In the genomic region with DNA sequence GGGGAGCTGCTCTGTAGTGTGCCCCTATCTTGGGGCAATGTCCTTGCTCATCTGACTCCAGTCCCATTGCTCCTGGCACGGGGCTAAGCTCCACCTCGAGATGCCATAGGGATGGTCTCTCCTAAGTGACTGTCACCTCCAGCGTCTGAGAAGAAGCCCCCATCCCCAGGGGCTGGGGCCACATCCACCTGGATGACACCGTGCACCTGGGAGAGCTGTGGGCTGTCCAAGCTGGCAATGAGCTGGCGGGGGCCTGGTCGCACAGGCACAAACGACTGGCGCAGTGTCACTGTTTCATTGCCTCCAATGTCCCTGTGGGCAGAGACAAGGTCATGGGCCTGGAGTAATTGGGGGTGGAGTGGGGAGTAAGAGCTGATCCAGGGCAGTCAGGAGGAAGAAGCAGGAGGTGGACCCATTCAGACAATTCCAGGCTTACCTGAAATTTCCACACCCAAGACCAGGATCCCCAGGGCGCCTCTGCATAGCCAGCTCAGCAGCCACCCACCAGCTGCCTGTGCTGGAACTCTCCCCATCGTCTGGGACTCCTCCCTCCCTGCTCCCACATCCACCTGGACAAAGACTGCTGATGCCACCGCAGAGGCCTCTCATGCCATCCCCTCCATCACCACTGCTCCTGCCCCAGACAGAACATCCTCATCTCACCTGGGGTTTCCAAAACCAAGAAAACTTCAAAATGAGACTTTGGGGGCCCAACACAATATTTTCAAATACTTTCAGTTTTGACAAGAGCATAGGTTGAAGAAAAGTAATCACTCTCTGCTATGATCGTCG, we compare ENCODE assay signal across 30 cellular contexts. TPM values are rescaled to one million over a fixed set of nuclear protein-coding genes. Genes with fewer than 3 reads are reported as not detected.
DNase-seq lines count a peak whose midpoint lies in the region; ATAC-seq, FAIRE-seq and TF ChIP-seq lines count a peak whose summit lies in the region.
"Had no signal": no experiment of that assay in that cellular context is flagged by ENCODE, and none has a peak within 500 bp of the region (broad histone marks: within the 10 kb centered on the region; RNA-seq: fewer than 3 reads in every experiment).

No MANE protein-coding gene starts in this region.

- ATAC-seq in activated CD4-positive, alpha-beta T cell treated with anti-CD3 and anti-CD28 coated beads for 36 hours, result no peak
- ATAC-seq in GM12878 (no peak), GM18907 (IDR thresholded peaks at IDR 0.05; ENCODE audit: unreplicated experiment) (no peak)
- ATAC-seq in stimulated activated memory B cell treated with anti-CD40 and anti-IgM and Interleukin-4, amounts not matched to agents 10 μg/mL and 1 μg/mL and 100 μg/mL, for 72 hours, result no peak
- ATAC-seq: CD8-positive, alpha-beta T cell; pancreas had no signal

- no peak for FAIRE-seq in GM12878 (lab: Jason Lieb, UNC)
- FAIRE-seq: A204.1, GM12892, pancreas, RCC 7860 had no signal

- no TSS peak for BruUV-seq in GM12878 (replicated peaks; lab: Mats Ljungman, UMichigan)

- in situ Hi-C loops in GM12878 (cut with MboI), result no loop called here

- H4K20me1 ChIP-seq in GM12878 (ENCODE audit: control insufficient read depth, insufficient read depth), result no peaks in the 10 kb centered on the region

- no peak overlapping the region for H3K4me3 Mint-ChIP-seq in activated CD4-positive, alpha-beta T cell treated with anti-CD3 and anti-CD28 coated beads for 36 hours
- H3K4me3 Mint-ChIP-seq in stimulated activated memory B cell treated with anti-CD40 and anti-IgM and Interleukin-4, amounts not matched to agents 10 μg/mL and 1 μg/mL and 100 μg/mL, for 72 hours, result no peak overlapping the region
- H3K4me3 Mint-ChIP-seq: CD8-positive, alpha-beta T cell; nephron progenitor cell had no signal

- 68% methylated on average over 13 of the region's 13 CpGs for WGBS in GM12878 (ENCODE audit: insufficient coverage, insufficient replicate concordance, low lambda C conversion rate, missing lambda C conversion rate)

- H3K27me3 Mint-ChIP-seq in activated CD4-positive, alpha-beta T cell treated with anti-CD3 and anti-CD28 coated beads for 36 hours, result no peaks in the 10 kb centered on the region
- H3K27me3 Mint-ChIP-seq in stimulated activated memory B cell treated with anti-CD40 and anti-IgM and Interleukin-4, amounts not matched to agents 10 μg/mL and 1 μg/mL and 100 μg/mL, for 72 hours, result no peaks in the 10 kb centered on the region

- H3K4me1 Mint-ChIP-seq in activated CD4-positive, alpha-beta T cell treated with anti-CD3 and anti-CD28 coated beads for 36 hours, result peaks cover 35% of the 10 kb centered on the region
- H3K4me1 Mint-ChIP-seq in stimulated activated memory B cell treated with anti-CD40 and anti-IgM and Interleukin-4, amounts not matched to agents 10 μg/mL and 1 μg/mL and 100 μg/mL, for 72 hours, result peaks cover 12% of the 10 kb centered on the region

- H3K27ac Mint-ChIP-seq in activated CD4-positive, alpha-beta T cell treated with anti-CD3 and anti-CD28 coated beads for 36 hours, result peak overlapping the region; percentile 67
- peak overlapping the region; percentile 46 for H3K27ac Mint-ChIP-seq in stimulated activated memory B cell treated with anti-CD40 and anti-IgM and Interleukin-4, amounts not matched to agents 10 μg/mL and 1 μg/mL and 100 μg/mL, for 72 hours
- H3K27ac Mint-ChIP-seq: CD8-positive, alpha-beta T cell; nephron progenitor cell had no signal

- no peak for TF ChIP-seq RAD21 in GM12878 (IDR thresholded peaks at IDR 0.05; ENCODE audit: insufficient read depth, low read depth, low read length)

- no peak overlapping the region for H3K4me3 ChIP-seq in left ventricle myocardium inferior
- H3K4me3 ChIP-seq in GM12878, result peak overlapping the region; percentile 35; the same call in 1 of the 2 replicates
- H3K4me3 ChIP-seq: colonic mucosa, pancreas, right atrium auricular region had no signal

- H3K9ac ChIP-seq in GM12878 (ENCODE audit: control insufficient read depth, insufficient read depth, low read length), result no peak overlapping the region

- H3K4me1 ChIP-seq in left ventricle myocardium inferior, result no peaks in the 10 kb centered on the region
- H3K4me1 ChIP-seq in GM12878 (ENCODE audit: control insufficient read depth, insufficient read depth, low read length), result peaks cover 38% of the 10 kb centered on the region
- H3K4me1 ChIP-seq: colonic mucosa, pancreas, right atrium auricular region had no signal

- POLR2A ChIA-PET in activated CD4-positive, alpha-beta T cell treated with anti-CD3 and anti-CD28 coated beads for 36 hours (lab: Charles Lee), result interaction anchor here (0.6 kb wide), 1 partner anchor 78 kb away, joined by 4 read pairs; no protein-coding TSS in a partner anchor
- POLR2A ChIA-PET in GM12878 (lab: Charles Lee), result interaction anchor here (0.7 to 9.2 kb wide), 3 partner anchors 13 to 37 kb away, joined by 3 to 171 read pairs (median 3); partner anchors contain the start of gene RABGGTA

- CTCF ChIA-PET in activated CD4-positive, alpha-beta T cell treated with anti-CD3 and anti-CD28 coated beads for 36 hours (lab: Charles Lee), result interaction anchor here (0.9 to 4.1 kb wide), 4 partner anchors 16 to 40 kb away, joined by 3 to 20 read pairs (median 9); partner anchors contain the start of genes CHMP4A and RABGGTA
- CTCF ChIA-PET in GM12878 (lab: Yijun Ruan, JAX), result interaction anchor here (1.0 to 12.3 kb wide), 4 partner anchors 15 to 59 kb away, joined by 3 to 368 read pairs (median 148); partner anchors contain the start of genes CIDEB, DHRS1, NOP9 and RABGGTA

- TF ChIP-seq EP300 in GM12878 (IDR thresholded peaks at IDR 0.05; ENCODE audit: borderline replicate concordance in 1 of 2, control insufficient read depth in 1 of 2, low read depth in 2 of 2, low read length in 2 of 2), result no peak

- SMC1A ChIA-PET in GM12878 (lab: Charles Lee; ENCODE audit: uncharacterized antibody, unreplicated experiment), result interaction anchor here (1.0 to 11.0 kb wide), 2 partner anchors 24 to 47 kb away, joined by 3 to 141 read pairs; partner anchors contain the start of gene RABGGTA

- H3K36me3 Mint-ChIP-seq in activated CD4-positive, alpha-beta T cell treated with anti-CD3 and anti-CD28 coated beads for 36 hours (ENCODE audit: low read depth), result peaks cover 10% of the 10 kb centered on the region
- H3K36me3 Mint-ChIP-seq in stimulated activated memory B cell treated with anti-CD40 and anti-IgM and Interleukin-4, amounts not matched to agents 10 μg/mL and 1 μg/mL and 100 μg/mL, for 72 hours, result peaks cover 19% of the 10 kb centered on the region

- H3K79me2 ChIP-seq in GM12878 (ENCODE audit: control insufficient read depth, insufficient read depth, low read length), result no peaks in the 10 kb centered on the region

- H3K27me3 ChIP-seq in left ventricle myocardium inferior (ENCODE audit: low read depth), result no peaks in the 10 kb centered on the region
- H3K27me3 ChIP-seq in GM12878 (replicated peaks in 1 of 2; ENCODE audit: control insufficient read depth in 2 of 2, insufficient read depth in 2 of 2, low read length in 1 of 2), result no peaks in the 10 kb centered on the region
- H3K27me3 ChIP-seq: colonic mucosa, pancreas, right atrium auricular region had no signal

- H3K36me3 ChIP-seq in left ventricle myocardium inferior, result peaks cover 3% of the 10 kb centered on the region
- peaks cover 0 to 3% of the 10 kb centered on the region in 2 experiments; a peak in 2 of 4 replicates for H3K36me3 ChIP-seq in GM12878 (ENCODE audit: control insufficient read depth in 2 of 2, insufficient read depth in 2 of 2, low read length in 1 of 2)
- H3K36me3 ChIP-seq: colonic mucosa, pancreas, right atrium auricular region had no signal

- H3K4me2 ChIP-seq in GM12878 (ENCODE audit: control insufficient read depth, insufficient read depth), result 0 out of 2 replicates have a peak overlapping the region, but pooled peaks have one; percentile 21

- DNase-seq in activated CD4-positive, alpha-beta T cell treated with anti-CD3 and anti-CD28 coated beads for 36 hours, result no peak
- DNase-seq in activated CD4-positive, alpha-beta T cell treated with anti-CD3 and anti-CD28 coated beads, Interleukin-2, amount 50 U/mL, for 4 hours, result no peak
- peak; percentile 61 for DNase-seq in cardiac septum (ENCODE audit: low spot score)
- no peak for DNase-seq in left ventricle myocardium inferior
- DNase-seq in GM12878 (ENCODE audit: low read depth, low spot score), result no peak
- no peak for DNase-seq in DMS 273 (lab: John Stamatoyannopoulos, UW; ENCODE audit: unreplicated experiment)
- DNase-seq: activated naive CD4-positive, alpha-beta T cell treated with Interleukin-2 at 50 U/mL for 16 hours; aorta; CD8-positive, alpha-beta T cell; colonic mucosa; effector CD8-positive, alpha-beta T cell; glutamatergic neuron; GOT3; islet precursor cell; Karpas-422; NCI-H1417 treated with DMSO at 0.1 percent for 48 hours; NCI-H2081; NCI-H2227 treated with DMSO at 0.1 percent for 48 hours; NCI-H69; nephron progenitor cell; stimulated activated CD4-positive, alpha-beta T cell treated with anti-CD3 and anti-CD28 coated beads, Interleukin-4, amount 100 ng/mL, for 24 hours; stimulated activated naive CD4-positive, alpha-beta T cell had no signal

- no peak for TF ChIP-seq POLR2A in GM12878 (IDR thresholded peaks at IDR 0.05; ENCODE audit: low read depth, low read length)

- no peaks in the 10 kb centered on the region for H3K9me3 Mint-ChIP-seq in activated CD4-positive, alpha-beta T cell treated with anti-CD3 and anti-CD28 coated beads for 36 hours (ENCODE audit: low read depth)
- H3K9me3 Mint-ChIP-seq in stimulated activated memory B cell treated with anti-CD40 and anti-IgM and Interleukin-4, amounts not matched to agents 10 μg/mL and 1 μg/mL and 100 μg/mL, for 72 hours, result no peaks in the 10 kb centered on the region
- H3K9me3 Mint-ChIP-seq: CD8-positive, alpha-beta T cell; nephron progenitor cell had no signal

- TF ChIP-seq CTCF in left ventricle myocardium inferior (IDR thresholded peaks at IDR 0.05; ENCODE audit: borderline replicate concordance) (no peak), GM12878 (IDR thresholded peaks at IDR 0.05 in 2 of 3, conservative IDR thresholded peaks at IDR 0.05 in 1 of 3; ENCODE audit: control insufficient read depth in 2 of 3, extremely low read depth in 1 of 3, insufficient read depth in 1 of 3, low read depth in 3 of 3, low read length in 3 of 3) (no peak)

- H2AFZ ChIP-seq in GM12878 (ENCODE audit: control insufficient read depth, low read depth, low read length), result no peak overlapping the region; the same call in 1 of the 2 replicates

- RAD21 ChIA-PET in GM12878 (lab: Charles Lee; ENCODE audit: unreplicated experiment), result interaction anchor here (5.7 kb wide), 1 partner anchor 23 kb away, joined by 59 read pairs; the partner anchor contains the start of gene RABGGTA

- no peak overlapping the region for H3K27ac ChIP-seq in left ventricle myocardium inferior (replicated peaks)
- peak overlapping the region; percentile 13; the same call in 1 of the 2 replicates for H3K27ac ChIP-seq in GM12878 (ENCODE audit: control insufficient read depth, insufficient read depth)
- H3K27ac ChIP-seq: colonic mucosa, HL-60, pancreas, right atrium auricular region had no signal

- intact Hi-C loops in activated CD4-positive, alpha-beta T cell treated with anti-CD3 and anti-CD28 coated beads for 36 hours (cut with DNase I, micrococcal nuclease), result loop anchor here in 1 of 2 experiments (10.0 kb wide), 1 partner anchor 425 kb away; no protein-coding TSS in a partner anchor
- intact Hi-C loops in cardiac septum (cut with DNase I), result no loop called here
- intact Hi-C loops in left ventricle myocardium inferior (cut with micrococcal nuclease), result no loop called here
- intact Hi-C loops in GM12878 (cut with micrococcal nuclease; ENCODE audit: unreplicated experiment), result no loop called here

- H3K9me3 ChIP-seq in left ventricle myocardium inferior (replicated peaks) (no peaks in the 10 kb centered on the region), GM12878 (replicated peaks; ENCODE audit: control insufficient read depth, insufficient read depth, low read length) (no peaks in the 10 kb centered on the region)
- H3K9me3 ChIP-seq: colonic mucosa, pancreas, right atrium auricular region had no signal

RNA-seq across cellular contexts. Expression of gene TINF2, which starts 7.0 kb away (rescaled TPM):
- total RNA-seq in activated CD4-positive, alpha-beta T cell treated with anti-CD3 and anti-CD28 coated beads for 36 hours, result 100 to 1,000 TPM in 1 of 2 experiments, 10 to 100 TPM in 1; 87.4 to 108 TPM
- total RNA-seq in cardiac septum (42.3 TPM), left ventricle myocardium inferior (30.6 TPM), GM12878 (2014; rRNA removed) (50.9 and 52.5 TPM in 2 replicates), GM12878 (2014; rRNA removed; fragmentation: Illumina TruSeq; extraction: Trizol) (56.5 and 57.9 TPM in 2 replicates), GM12878 (2021) (66.6 and 69.5 TPM in 2 replicates)
- 41.1 and 41.5 TPM in 2 replicates for total RNA-seq in GM12878 (2013; cell fraction: nucleolus; rRNA removed)
- polyA plus RNA-seq in GM12878 (2011; ENCODE audit: low read depth), result 29.7 TPM
- polyA plus RNA-seq in GM12878 (2011; rRNA removed) (47.5 and 55.8 TPM in 2 replicates), GM12878 (2014; fragmentation: Illumina TruSeq; extraction: Trizol) (71.1 and 71.8 TPM in 2 replicates), GM12878 (2014; fragmentation: Nextera tagmentation; extraction: Ambion mirVana) (10 to 100 TPM; 27.8 to 58.8 TPM), GM12878 (2014; rRNA removed) (46.8 and 48.9 TPM in 2 replicates), GM12878 (2016; fragmentation: Nextera tagmentation; extraction: Ambion mirVana) (10 to 100 TPM; 77.2 to 77.8 TPM)
- 39.2 and 41.2 TPM in 2 replicates for polyA plus RNA-seq in GM12878 (2011; cell fraction: cytosol; rRNA removed)
- polyA plus RNA-seq in GM12878 (2011; cell fraction: nucleus; rRNA removed), result 62.9 and 84.5 TPM in 2 replicates
- 35.4 and 42.9 TPM in 2 replicates for polyA plus RNA-seq in GM12878 (2012)
- polyA minus RNA-seq in GM12878 (2011; rRNA and poly(A)+ RNA removed), result 29.3 and 32.5 TPM in 2 replicates
- 11.6 and 12.6 TPM in 2 replicates for polyA minus RNA-seq in GM12878 (2011; cell fraction: cytosol; rRNA and poly(A)+ RNA removed)
- polyA minus RNA-seq in GM12878 (2011; cell fraction: nucleus; rRNA and poly(A)+ RNA removed), result 29.9 and 52.8 TPM in 2 replicates

RNA-seq across cellular contexts. Expression of gene TGM1, which starts 13.6 kb away (rescaled TPM):
- 1 to 10 TPM; 4.8 to 7.4 TPM for total RNA-seq in activated CD4-positive, alpha-beta T cell treated with anti-CD3 and anti-CD28 coated beads for 36 hours
- total RNA-seq in cardiac septum (0.48 TPM), left ventricle myocardium inferior (0.96 TPM), GM12878 (2014; rRNA removed) (3.5 and 4.8 TPM in 2 replicates), GM12878 (2014; rRNA removed; fragmentation: Illumina TruSeq; extraction: Trizol) (1.6 and 1.7 TPM in 2 replicates), GM12878 (2021) (4.6 and 5.9 TPM in 2 replicates)
- total RNA-seq in GM12878 (2013; cell fraction: nucleolus; rRNA removed), result 9.3 and 14.5 TPM in 2 replicates
- 0.51 TPM for polyA plus RNA-seq in GM12878 (2011; ENCODE audit: low read depth)
- polyA plus RNA-seq in GM12878 (2011; rRNA removed) (1.3 and 1.9 TPM in 2 replicates), GM12878 (2014; fragmentation: Illumina TruSeq; extraction: Trizol) (0.79 and 3.9 TPM in 2 replicates), GM12878 (2014; fragmentation: Nextera tagmentation; extraction: Ambion mirVana) (under 1 TPM; 0.05 to 0.18 TPM), GM12878 (2014; rRNA removed) (4.4 and 6.0 TPM in 2 replicates), GM12878 (2016; fragmentation: Nextera tagmentation; extraction: Ambion mirVana) (1 to 10 TPM in 1 of 2 experiments, under 1 TPM in 1; 0.63 to 1.3 TPM)
- polyA plus RNA-seq in GM12878 (2011; cell fraction: cytosol; rRNA removed), result 2.4 and 2.9 TPM in 2 replicates
- polyA plus RNA-seq in GM12878 (2011; cell fraction: nucleus; rRNA removed), result 32.9 and 37.2 TPM in 2 replicates
- 1.3 and 2.1 TPM in 2 replicates for polyA plus RNA-seq in GM12878 (2012)
- 1.0 and 6.7 TPM in 2 replicates for polyA minus RNA-seq in GM12878 (2011; rRNA and poly(A)+ RNA removed)
- 4.1 TPM in 1 of 2 replicates, not detected in the other for polyA minus RNA-seq in GM12878 (2011; cell fraction: cytosol; rRNA and poly(A)+ RNA removed)
- polyA minus RNA-seq in GM12878 (2011; cell fraction: nucleus; rRNA and poly(A)+ RNA removed), result 6.8 and 14.7 TPM in 2 replicates

RNA-seq across cellular contexts. Expression of gene GMPR2, which starts 16.7 kb away (rescaled TPM):
- total RNA-seq in activated CD4-positive, alpha-beta T cell treated with anti-CD3 and anti-CD28 coated beads for 36 hours, result 10 to 100 TPM; 56.7 to 59.6 TPM
- total RNA-seq in cardiac septum, result 33.2 TPM
- 29.7 TPM for total RNA-seq in left ventricle myocardium inferior
- 36.5 and 40.3 TPM in 2 replicates for total RNA-seq in GM12878 (2013; cell fraction: nucleolus; rRNA removed)
- total RNA-seq in GM12878 (2014; rRNA removed), result 61.9 and 62.4 TPM in 2 replicates
- total RNA-seq in GM12878 (2014; rRNA removed; fragmentation: Illumina TruSeq; extraction: Trizol), result 58.6 and 61.0 TPM in 2 replicates
- 54.7 and 59.8 TPM in 2 replicates for total RNA-seq in GM12878 (2021)
- polyA plus RNA-seq in GM12878 (2011; ENCODE audit: low read depth), result 62.4 TPM
- polyA plus RNA-seq in GM12878 (2011; rRNA removed), result 57.3 and 80.3 TPM in 2 replicates
- 62.4 and 62.5 TPM in 2 replicates for polyA plus RNA-seq in GM12878 (2011; cell fraction: cytosol; rRNA removed)
- 112 and 164 TPM in 2 replicates for polyA plus RNA-seq in GM12878 (2011; cell fraction: nucleus; rRNA removed)
- 66.1 and 80.1 TPM in 2 replicates for polyA plus RNA-seq in GM12878 (2012)
- polyA plus RNA-seq in GM12878 (2014; fragmentation: Illumina TruSeq; extraction: Trizol), result 65.9 and 97.8 TPM in 2 replicates
- 10 to 100 TPM; 67.0 to 67.9 TPM for polyA plus RNA-seq in GM12878 (2014; fragmentation: Nextera tagmentation; extraction: Ambion mirVana)
- polyA plus RNA-seq in GM12878 (2014; rRNA removed), result 40.1 and 55.1 TPM in 2 replicates
- 10 to 100 TPM; 56.0 to 59.6 TPM for polyA plus RNA-seq in GM12878 (2016; fragmentation: Nextera tagmentation; extraction: Ambion mirVana)
- 45.3 and 52.4 TPM in 2 replicates for polyA minus RNA-seq in GM12878 (2011; rRNA and poly(A)+ RNA removed)
- 9.2 and 14.6 TPM in 2 replicates for polyA minus RNA-seq in GM12878 (2011; cell fraction: cytosol; rRNA and poly(A)+ RNA removed)
- polyA minus RNA-seq in GM12878 (2011; cell fraction: nucleus; rRNA and poly(A)+ RNA removed), result 46.7 and 54.3 TPM in 2 replicates

RNA-seq across cellular contexts. Expression of gene NEDD8, which starts 17.3 kb away (rescaled TPM):
- 100 to 1,000 TPM; 187 to 217 TPM for total RNA-seq in activated CD4-positive, alpha-beta T cell treated with anti-CD3 and anti-CD28 coated beads for 36 hours
- 167 TPM for total RNA-seq in cardiac septum
- 214 TPM for total RNA-seq in left ventricle myocardium inferior
- 43.8 and 44.2 TPM in 2 replicates for total RNA-seq in GM12878 (2013; cell fraction: nucleolus; rRNA removed)
- total RNA-seq in GM12878 (2014; rRNA removed), result 172 and 220 TPM in 2 replicates
- 279 and 289 TPM in 2 replicates for total RNA-seq in GM12878 (2014; rRNA removed; fragmentation: Illumina TruSeq; extraction: Trizol)
- total RNA-seq in GM12878 (2021), result 163 and 164 TPM in 2 replicates
- polyA plus RNA-seq in GM12878 (2011; ENCODE audit: low read depth), result 316 TPM
- 237 and 279 TPM in 2 replicates for polyA plus RNA-seq in GM12878 (2011; rRNA removed)
- polyA plus RNA-seq in GM12878 (2011; cell fraction: cytosol; rRNA removed), result 195 and 203 TPM in 2 replicates
- 94.1 and 130 TPM in 2 replicates for polyA plus RNA-seq in GM12878 (2011; cell fraction: nucleus; rRNA removed)
- polyA plus RNA-seq in GM12878 (2012), result 204 and 228 TPM in 2 replicates
- polyA plus RNA-seq in GM12878 (2014; fragmentation: Illumina TruSeq; extraction: Trizol), result 298 and 308 TPM in 2 replicates
- polyA plus RNA-seq in GM12878 (2014; fragmentation: Nextera tagmentation; extraction: Ambion mirVana), result 100 to 1,000 TPM; 838 to 991 TPM
- polyA plus RNA-seq in GM12878 (2014; rRNA removed), result 265 and 301 TPM in 2 replicates
- 100 to 1,000 TPM; 307 to 335 TPM for polyA plus RNA-seq in GM12878 (2016; fragmentation: Nextera tagmentation; extraction: Ambion mirVana)
- polyA minus RNA-seq in GM12878 (2011; rRNA and poly(A)+ RNA removed), result 66.7 and 78.1 TPM in 2 replicates
- 19.9 and 33.5 TPM in 2 replicates for polyA minus RNA-seq in GM12878 (2011; cell fraction: cytosol; rRNA and poly(A)+ RNA removed)
- 20.9 and 30.9 TPM in 2 replicates for polyA minus RNA-seq in GM12878 (2011; cell fraction: nucleus; rRNA and poly(A)+ RNA removed)

RNA-seq across cellular contexts. Expression of gene RABGGTA, which starts 22.0 kb away (rescaled TPM):
- 10 to 100 TPM; 52.1 to 56.0 TPM for total RNA-seq in activated CD4-positive, alpha-beta T cell treated with anti-CD3 and anti-CD28 coated beads for 36 hours
- total RNA-seq in cardiac septum (13.3 TPM), left ventricle myocardium inferior (22.3 TPM), GM12878 (2014; rRNA removed) (54.1 and 55.7 TPM in 2 replicates), GM12878 (2014; rRNA removed; fragmentation: Illumina TruSeq; extraction: Trizol) (19.1 and 20.2 TPM in 2 replicates), GM12878 (2021) (54.4 and 59.1 TPM in 2 replicates)
- 79.2 and 89.2 TPM in 2 replicates for total RNA-seq in GM12878 (2013; cell fraction: nucleolus; rRNA removed)
- polyA plus RNA-seq in GM12878 (2011; ENCODE audit: low read depth), result 47.3 TPM
- polyA plus RNA-seq in GM12878 (2011; rRNA removed) (15.8 and 37.5 TPM in 2 replicates), GM12878 (2014; fragmentation: Illumina TruSeq; extraction: Trizol) (18.4 and 35.6 TPM in 2 replicates), GM12878 (2014; fragmentation: Nextera tagmentation; extraction: Ambion mirVana) (10 to 100 TPM; 38.2 to 38.6 TPM), GM12878 (2014; rRNA removed) (55.1 and 59.8 TPM in 2 replicates), GM12878 (2016; fragmentation: Nextera tagmentation; extraction: Ambion mirVana) (10 to 100 TPM; 69.5 to 75.6 TPM)
- 61.6 and 68.3 TPM in 2 replicates for polyA plus RNA-seq in GM12878 (2011; cell fraction: cytosol; rRNA removed)
- 400 and 440 TPM in 2 replicates for polyA plus RNA-seq in GM12878 (2011; cell fraction: nucleus; rRNA removed)
- polyA plus RNA-seq in GM12878 (2012), result 43.8 and 44.9 TPM in 2 replicates
- polyA minus RNA-seq in GM12878 (2011; rRNA and poly(A)+ RNA removed), result 62.7 and 113 TPM in 2 replicates
- 22.2 and 29.2 TPM in 2 replicates for polyA minus RNA-seq in GM12878 (2011; cell fraction: cytosol; rRNA and poly(A)+ RNA removed)
- 119 and 166 TPM in 2 replicates for polyA minus RNA-seq in GM12878 (2011; cell fraction: nucleus; rRNA and poly(A)+ RNA removed)
